ENCODE assay signal across 25 cellular contexts in genomic region chr11:13450832-13451397, GRCh38. TPM values are rescaled to one million over a fixed set of nuclear protein-coding genes. Genes with fewer than 3 reads are reported as not detected.
A peak's percentile ranks its signal among the peaks of the same experiment; 100 is the strongest.
DNase-seq lines count a peak whose midpoint lies in the region; ATAC-seq and TF ChIP-seq lines count a peak whose summit lies in the region.
"Had no signal": no experiment of that assay in that cellular context is flagged by ENCODE, and none has a peak within 500 bp of the region (broad histone marks: within the 10 kb centered on the region; RNA-seq: fewer than 3 reads in every experiment).

No MANE protein-coding gene starts in this region.

- H3K27ac ChIP-seq in OCI-LY3 (ENCODE audit: low read length) = 0 out of 2 replicates have a peak overlapping the region, but pooled peaks have one; percentile 6
- H3K27ac ChIP-seq: BLaER1, cardiac muscle cell, heart left ventricle, left lung, RWPE1, stomach had no signal

- H3K36me3 Mint-ChIP-seq in activated CD4-positive, alpha-beta T cell treated with anti-CD3 and anti-CD28 coated beads, Interleukin-2, amount 10 ng/mL, durations not matched to agents 24 days and 14 days (ENCODE audit: low read depth) = peaks cover 20% of the 10 kb centered on the region
- H3K36me3 Mint-ChIP-seq in naive B cell = peaks cover 19 to 24% of the 10 kb centered on the region in 2 donors

- peak overlapping the region; percentile 69 for H3K27ac Mint-ChIP-seq in activated CD4-positive, alpha-beta T cell treated with anti-CD3 and anti-CD28 coated beads, Interleukin-2, amount 10 ng/mL, durations not matched to agents 24 days and 14 days
- H3K27ac Mint-ChIP-seq in naive B cell = peak overlapping the region in 4 of 6 donors; percentile 13 to 80 (median 39)

- peaks cover 26% of the 10 kb centered on the region for H3K4me1 Mint-ChIP-seq in activated CD4-positive, alpha-beta T cell treated with anti-CD3 and anti-CD28 coated beads, Interleukin-2, amount 10 ng/mL, durations not matched to agents 24 days and 14 days
- H3K4me1 Mint-ChIP-seq in naive B cell = peaks cover 28 to 51% (median 40%) of the 10 kb centered on the region in 3 donors

- peaks cover 22% of the 10 kb centered on the region for H3K4me1 ChIP-seq in OCI-LY3 (ENCODE audit: low read length)
- H3K4me1 ChIP-seq: BLaER1 had no signal

- intact Hi-C loops in activated CD4-positive, alpha-beta T cell treated with anti-CD3 and anti-CD28 coated beads, Interleukin-2, amount 10 ng/mL, durations not matched to agents 24 days and 14 days (cut with micrococcal nuclease) = no loop called here

- no peak overlapping the region for H3K9ac ChIP-seq in OCI-LY3 (ENCODE audit: low read length)
- H3K9ac ChIP-seq: BLaER1, SK-N-SH had no signal

- no peaks in the 10 kb centered on the region for H3K27me3 Mint-ChIP-seq in activated CD4-positive, alpha-beta T cell treated with anti-CD3 and anti-CD28 coated beads, Interleukin-2, amount 10 ng/mL, durations not matched to agents 24 days and 14 days
- no peaks in the 10 kb centered on the region for H3K27me3 Mint-ChIP-seq in naive B cell

- DNase-seq in activated CD4-positive, alpha-beta T cell treated with anti-CD3 and anti-CD28 coated beads, Interleukin-2, amount 10 ng/mL, durations not matched to agents 24 days and 14 days = peak; percentile 72
- DNase-seq in activated CD4-positive, alpha-beta T cell treated with anti-CD3 and anti-CD28 coated beads, Interleukin-2, amount 50 U/mL, for 4 hours = no peak
- DNase-seq in naive B cell = no peak
- no peak for DNase-seq in NCI-H2196 treated with DMSO at 0.1 percent for 48 hours (lab: John Stamatoyannopoulos, UW; ENCODE audit: unreplicated experiment)
- DNase-seq in HT-29 (ENCODE audit: low spot score) = no peak
- no peak for DNase-seq in COLO668 (lab: John Stamatoyannopoulos, UW; ENCODE audit: unreplicated experiment)
- DNase-seq: activated gamma-delta T cell; heart left ventricle; left lung; NCI-H2107; NCI-H524 treated with DMSO at 0.1 percent for 48 hours; SK-N-SH; stimulated activated CD4-positive, alpha-beta T cell treated with anti-CD3 and anti-CD28 coated beads, Interleukin-2, amount 100 ng/mL, for 48 hours; stomach; upper lobe of left lung had no signal

- H3K9me3 ChIP-seq in OCI-LY3 (ENCODE audit: insufficient read depth, low read length) = no peaks in the 10 kb centered on the region
- H3K9me3 ChIP-seq: left lung, SK-N-SH, stomach, upper lobe of left lung had no signal

- H2AFZ ChIP-seq in OCI-LY3 (ENCODE audit: low read depth, low read length) = no peak overlapping the region

- peaks cover 4% of the 10 kb centered on the region for H3K9me3 Mint-ChIP-seq in activated CD4-positive, alpha-beta T cell treated with anti-CD3 and anti-CD28 coated beads, Interleukin-2, amount 10 ng/mL, durations not matched to agents 24 days and 14 days
- H3K9me3 Mint-ChIP-seq in naive B cell = peaks cover 8 to 37% (median 21%) of the 10 kb centered on the region in 7 donors

- no peaks in the 10 kb centered on the region for H4K20me1 ChIP-seq in OCI-LY3 (ENCODE audit: insufficient read depth, low read length)

- no peaks in the 10 kb centered on the region for H3K27me3 ChIP-seq in OCI-LY3 (ENCODE audit: low read depth, low read length)
- H3K27me3 ChIP-seq: BLaER1, cardiac muscle cell, heart left ventricle, left lung, stomach, upper lobe of left lung had no signal

- H3K36me3 ChIP-seq in OCI-LY3 (replicated peaks; ENCODE audit: low read depth, low read length) = no peaks in the 10 kb centered on the region
- H3K36me3 ChIP-seq: cardiac muscle cell, left lung, stomach, upper lobe of left lung had no signal

- ATAC-seq in GM18868 (IDR thresholded peaks at IDR 0.05; ENCODE audit: unreplicated experiment) = peak; percentile 68
- ATAC-seq in naive B cell (ENCODE audit: low read depth in 2 of 2) = no peak
- ATAC-seq: activated CD4-positive, CD25-positive, alpha-beta regulatory T cell treated with anti-CD3 and anti-CD28 coated beads, Interleukin-2, amount 50 U/mL, for 24 hours; heart left ventricle; left lung had no signal

- no peak overlapping the region for H3K4me3 ChIP-seq in OCI-LY3 (ENCODE audit: low read length)
- H3K4me3 ChIP-seq: BLaER1, cardiac muscle cell, heart left ventricle, left lung, smooth muscle cell, stomach, upper lobe of left lung had no signal

- no peak overlapping the region for H3K4me2 ChIP-seq in OCI-LY3 (ENCODE audit: low read length)
- H3K4me2 ChIP-seq: BLaER1, SK-N-SH, smooth muscle cell had no signal

- peaks cover 19% of the 10 kb centered on the region for H3K79me2 ChIP-seq in OCI-LY3 (ENCODE audit: low read length)

- no peak for TF ChIP-seq CTCF in OCI-LY3 (IDR thresholded peaks at IDR 0.05; ENCODE audit: low read depth, low read length)

- no peak overlapping the region for H3K4me3 Mint-ChIP-seq in activated CD4-positive, alpha-beta T cell treated with anti-CD3 and anti-CD28 coated beads, Interleukin-2, amount 10 ng/mL, durations not matched to agents 24 days and 14 days
- H3K4me3 Mint-ChIP-seq in naive B cell = peak overlapping the region in 2 of 8 donors; percentile 45 to 73

RNA-seq across cellular contexts. Expression of gene BTBD10, which starts 12.1 kb away (rescaled TPM):
- total RNA-seq in activated CD4-positive, alpha-beta T cell treated with anti-CD3 and anti-CD28 coated beads, Interleukin-2, amount 10 ng/mL, durations not matched to agents 24 days and 14 days = 20.3 and 21.8 TPM in 2 replicates
- 10 to 100 TPM in 5 of 6 donors, 1 to 10 TPM in 1; 7.4 to 17.8 (median 12.6) TPM for polyA plus RNA-seq in naive B cell (ENCODE audit: low read depth in 6 of 6)
- 26.0 and 29.8 TPM in 2 replicates for total RNA-seq in HT-29 (2014; rRNA removed; shearing (Covaris generic))

RNA-seq across cellular contexts. Expression of gene PTH, which starts 44.9 kb away (rescaled TPM):
- total RNA-seq in activated CD4-positive, alpha-beta T cell treated with anti-CD3 and anti-CD28 coated beads, Interleukin-2, amount 10 ng/mL, durations not matched to agents 24 days and 14 days = not detected in 2 replicates
- not detected for polyA plus RNA-seq in naive B cell (ENCODE audit: low read depth in 6 of 6)
- total RNA-seq in HT-29 (2014; rRNA removed; shearing (Covaris generic)) = not detected in 2 replicates
- total RNA-seq: A172, cardiac muscle cell, dermis microvascular lymphatic vessel endothelial cell, G401, heart left ventricle, left lung, smooth muscle cell, upper lobe of left lung had no signal
- polyA plus RNA-seq: cardiac muscle cell, heart left ventricle, SK-N-SH, smooth muscle cell had no signal
